Comparison of ENCODE assay signal across 8 cellular contexts in genomic region chr6:71280701-71281100, GRCh38. TPM values are rescaled to one million over a fixed set of nuclear protein-coding genes. Genes with fewer than 3 reads are reported as not detected.
"Had no signal": no experiment of that assay in that cellular context is flagged by ENCODE, and none has a peak within 500 bp of the region (broad histone marks: within the 10 kb centered on the region; RNA-seq: fewer than 3 reads in every experiment).

No MANE protein-coding gene starts in this region.

- H3K4me3 ChIP-seq: K562 had no signal

- H3K27ac ChIP-seq: HL-60 had no signal

- ATAC-seq: HepG2, K562 had no signal

- FAIRE-seq: HepG2, HTR-8/SVneo, K562 had no signal

- DNase-seq: IMR-90, KBM-7, KG1 had no signal

RNA-seq across cellular contexts. Expression of gene OGFRL1, which starts 7.9 kb away (rescaled TPM):
- total RNA-seq: HT-29 had no signal
